ENCODE assay signal across 17 cellular contexts in genomic region chr12:58189030-58189429, GRCh38.
DNase-seq lines count a peak whose midpoint lies in the region; ATAC-seq, FAIRE-seq and TF ChIP-seq lines count a peak whose summit lies in the region.
"Had no signal": no experiment of that assay in that cellular context is flagged by ENCODE, and none has a peak within 500 bp of the region (broad histone marks: within the 10 kb centered on the region; RNA-seq: fewer than 3 reads in every experiment).

No MANE protein-coding gene starts in this region.

- intact Hi-C loops in activated CD4-positive, alpha-beta T cell treated with anti-CD3 and anti-CD28 coated beads, Interleukin-2, amount 10 ng/mL, durations not matched to agents 24 days and 14 days (cut with micrococcal nuclease), result no loop called here

- peak; percentile 90 for ATAC-seq in esophagus mucosa
- ATAC-seq in HG02870 (IDR thresholded peaks at IDR 0.05; ENCODE audit: unreplicated experiment), result no peak
- ATAC-seq in GM19351 (IDR thresholded peaks at IDR 0.05; ENCODE audit: unreplicated experiment), result no peak
- ATAC-seq: CD8-positive, alpha-beta T cell; GM12878; HepG2 had no signal

- peaks cover 3% of the 10 kb centered on the region for H3K27me3 Mint-ChIP-seq in activated CD4-positive, alpha-beta T cell treated with anti-CD3 and anti-CD28 coated beads, Interleukin-2, amount 10 ng/mL, durations not matched to agents 24 days and 14 days

- peak; percentile 16 for DNase-seq in activated CD4-positive, alpha-beta T cell treated with anti-CD3 and anti-CD28 coated beads, Interleukin-2, amount 10 ng/mL, durations not matched to agents 24 days and 14 days
- no peak for DNase-seq in activated CD4-positive, alpha-beta T cell treated with anti-CD3 and anti-CD28 coated beads for 48 hours
- peak; percentile 80 for DNase-seq in bronchial epithelial cell (ENCODE audit: low read depth)
- DNase-seq: CD8-positive, alpha-beta T cell; DMS 273 treated with DMSO at 0.1 percent for 48 hours; DMS53; DND-41; EL; H9 had no signal

- no peaks in the 10 kb centered on the region for H3K36me3 Mint-ChIP-seq in activated CD4-positive, alpha-beta T cell treated with anti-CD3 and anti-CD28 coated beads, Interleukin-2, amount 10 ng/mL, durations not matched to agents 24 days and 14 days (ENCODE audit: low read depth)
- H3K36me3 Mint-ChIP-seq: CD8-positive, alpha-beta T cell had no signal

- no peak for FAIRE-seq in bronchial epithelial cell (lab: Jason Lieb, UNC)
- FAIRE-seq: GM12878, H1, HepG2 had no signal

- H3K4me3 Mint-ChIP-seq in activated CD4-positive, alpha-beta T cell treated with anti-CD3 and anti-CD28 coated beads, Interleukin-2, amount 10 ng/mL, durations not matched to agents 24 days and 14 days, result no peak overlapping the region
- H3K4me3 Mint-ChIP-seq: B cell; CD8-positive, alpha-beta T cell; H9 had no signal

- H3K36me3 ChIP-seq in bronchial epithelial cell (ENCODE audit: control insufficient read depth, insufficient read depth, low read length), result no peaks in the 10 kb centered on the region

- no peak overlapping the region for H3K27ac Mint-ChIP-seq in activated CD4-positive, alpha-beta T cell treated with anti-CD3 and anti-CD28 coated beads, Interleukin-2, amount 10 ng/mL, durations not matched to agents 24 days and 14 days
- H3K27ac Mint-ChIP-seq: B cell; CD8-positive, alpha-beta T cell; H9 had no signal

- no peak for TF ChIP-seq CTCF in bronchial epithelial cell (IDR thresholded peaks at IDR 0.05; ENCODE audit: insufficient read depth, low read length, severe bottlenecking)

- no peak overlapping the region for H3K4me3 ChIP-seq in bronchial epithelial cell (ENCODE audit: low read depth, low read length)
- H3K4me3 ChIP-seq: BLaER1 treated with 17β-estradiol and CSF1 and Interleukin-3, amounts not matched to agents 10 nM and 100 nM; GM12878 had no signal

- no peaks in the 10 kb centered on the region for H3K27me3 ChIP-seq in bronchial epithelial cell (ENCODE audit: control insufficient read depth, insufficient read depth, low read length)
- H3K27me3 ChIP-seq: BLaER1 treated with 17β-estradiol and CSF1 and Interleukin-3, amounts not matched to agents 10 nM and 100 nM had no signal

- H3K9me3 Mint-ChIP-seq in activated CD4-positive, alpha-beta T cell treated with anti-CD3 and anti-CD28 coated beads, Interleukin-2, amount 10 ng/mL, durations not matched to agents 24 days and 14 days, result peaks cover 9% of the 10 kb centered on the region

- no peaks in the 10 kb centered on the region for H3K4me1 Mint-ChIP-seq in activated CD4-positive, alpha-beta T cell treated with anti-CD3 and anti-CD28 coated beads, Interleukin-2, amount 10 ng/mL, durations not matched to agents 24 days and 14 days
- H3K4me1 Mint-ChIP-seq: H9 had no signal
